9 cellular contexts compared by ENCODE assay signal in genomic region chr3:48560648-48561018, GRCh38. TPM values are rescaled to one million over a fixed set of nuclear protein-coding genes. Genes with fewer than 3 reads are reported as not detected.
DNase-seq lines count a peak whose midpoint lies in the region; ATAC-seq, FAIRE-seq and TF ChIP-seq lines count a peak whose summit lies in the region.
"Had no signal": no experiment of that assay in that cellular context is flagged by ENCODE, and none has a peak within 500 bp of the region (broad histone marks: within the 10 kb centered on the region; RNA-seq: fewer than 3 reads in every experiment).

No MANE protein-coding gene starts in this region.

- H3K4me3 Mint-ChIP-seq in activated CD8-positive, alpha-beta T cell treated with anti-CD3 and anti-CD28 coated beads, Interleukin-2, amount 10 ng/mL, durations not matched to agents 7 days and 5 days = peak overlapping the region; percentile 54
- H3K4me3 Mint-ChIP-seq in activated CD8-positive, alpha-beta T cell treated with anti-CD3 and anti-CD28 coated beads for 36 hours = no peak overlapping the region
- H3K4me3 Mint-ChIP-seq in memory B cell = peak overlapping the region; percentile 59

- RAD21 ChIA-PET in GM12878 (lab: Charles Lee; ENCODE audit: unreplicated experiment) = interaction anchor here (1.1 to 6.8 kb wide), 4 partner anchors 74 to 125 kb away, joined by 3 to 32 read pairs (median 10); partner anchors contain the start of gene SLC26A6

- POLR2A ChIA-PET in activated CD8-positive, alpha-beta T cell treated with anti-CD3 and anti-CD28 coated beads, Interleukin-2, amount 10 ng/mL, durations not matched to agents 7 days and 5 days (lab: Charles Lee) = interaction anchor here (0.6 kb wide), 1 partner anchor 71 kb away, joined by 3 read pairs; no protein-coding TSS in a partner anchor
- POLR2A ChIA-PET in activated CD8-positive, alpha-beta T cell treated with anti-CD3 and anti-CD28 coated beads for 36 hours (lab: Charles Lee) = no interaction called here
- POLR2A ChIA-PET in GM12878 (lab: Charles Lee) = interaction anchor here (1.0 to 7.1 kb wide), 2 partner anchors 91 to 260 kb away, joined by 3 to 91 read pairs; partner anchors contain the start of gene NME6

- peak overlapping the region; percentile 46 for H3K9ac ChIP-seq in GM12878 (ENCODE audit: control insufficient read depth, insufficient read depth, low read length)

- H3K4me1 ChIP-seq in GM12878 (ENCODE audit: control insufficient read depth, insufficient read depth, low read length) (peaks cover 40% of the 10 kb centered on the region), transverse colon (peaks cover 11 to 38% (median 29%) of the 10 kb centered on the region in 4 donors)

- peak overlapping the region; percentile 54; the same call in 1 of the 2 replicates for H3K4me3 ChIP-seq in GM12878
- peak overlapping the region in 3 of 4 donors; percentile 7 to 29 (median 11) for H3K4me3 ChIP-seq in transverse colon

- H3K36me3 ChIP-seq in GM12878 (ENCODE audit: control insufficient read depth in 2 of 2, insufficient read depth in 2 of 2, low read length in 1 of 2) = no peaks in the 10 kb centered on the region
- no peaks in the 10 kb centered on the region for H3K36me3 ChIP-seq in transverse colon

- peaks cover 9% of the 10 kb centered on the region for H3K79me2 ChIP-seq in GM12878 (ENCODE audit: control insufficient read depth, insufficient read depth, low read length)

- in situ Hi-C loops in GM12878 (cut with MboI) (no loop called here), transverse colon (cut with MboI; ENCODE audit: low pct_ligation_motif_present in 1 of 4, low pct_unique_long_range_greater_than_20kb in 1 of 4, low sequenced_read_pairs in 3 of 4) (no loop called here)

- intact Hi-C loops in activated CD8-positive, alpha-beta T cell treated with anti-CD3 and anti-CD28 coated beads for 36 hours (cut with micrococcal nuclease) = no loop called here
- intact Hi-C loops in GM12878 (cut with micrococcal nuclease; ENCODE audit: unreplicated experiment) (no loop called here), transverse colon (cut with DNase I; ENCODE audit: low total_unique reads) (no loop called here)

- H3K27ac ChIP-seq in GM12878 (ENCODE audit: control insufficient read depth, insufficient read depth) = no peak overlapping the region; the same call in 1 of the 2 replicates
- H3K27ac ChIP-seq in transverse colon = peak overlapping the region; percentile 44 to 67 (median 50)

- peaks cover 3% of the 10 kb centered on the region for H3K27me3 Mint-ChIP-seq in activated CD8-positive, alpha-beta T cell treated with anti-CD3 and anti-CD28 coated beads, Interleukin-2, amount 10 ng/mL, durations not matched to agents 7 days and 5 days (ENCODE audit: low read depth)
- no peaks in the 10 kb centered on the region for H3K27me3 Mint-ChIP-seq in activated CD8-positive, alpha-beta T cell treated with anti-CD3 and anti-CD28 coated beads for 36 hours
- H3K27me3 Mint-ChIP-seq in memory B cell = no peaks in the 10 kb centered on the region
- H3K27me3 Mint-ChIP-seq: CD4-positive, alpha-beta T cell had no signal

- no TSS peak for BruUV-seq in GM12878 (replicated peaks; lab: Mats Ljungman, UMichigan)

- H3K4me2 ChIP-seq in GM12878 (ENCODE audit: control insufficient read depth, insufficient read depth) = peak overlapping the region; percentile 52

- TF ChIP-seq EP300 in GM12878 (IDR thresholded peaks at IDR 0.05; ENCODE audit: borderline replicate concordance in 1 of 2, control insufficient read depth in 1 of 2, low read depth in 2 of 2, low read length in 2 of 2) = no peak
- TF ChIP-seq EP300 in transverse colon (IDR thresholded peaks at IDR 0.05; ENCODE audit: low read depth) = no peak

- no peak for DNase-seq in activated CD8-positive, alpha-beta T cell treated with anti-CD3 and anti-CD28 coated beads, Interleukin-2, amount 10 ng/mL, durations not matched to agents 7 days and 5 days
- no peak for DNase-seq in activated CD8-positive, alpha-beta T cell treated with anti-CD3 and anti-CD28 coated beads for 36 hours
- DNase-seq in GM12878 (ENCODE audit: low read depth, low spot score) (no peak), memory B cell (ENCODE audit: low spot score in 2 of 2) (no peak), transverse colon (no peak), foreskin melanocyte (no peak), amniotic stem cell (lab: John Stamatoyannopoulos, UW) (no peak)
- DNase-seq: CD4-positive, alpha-beta T cell had no signal

- WGBS in GM12878 (ENCODE audit: insufficient coverage, insufficient replicate concordance, low lambda C conversion rate, missing lambda C conversion rate) = 11% methylated on average over 5 of the region's 5 CpGs
- WGBS in transverse colon (ENCODE audit: low coverage in 1 of 2), 2 donors = 19 to 25% methylated on average over 3 to 5 of the region's 5 CpGs

- peak overlapping the region; percentile 29 for H2AFZ ChIP-seq in GM12878 (ENCODE audit: control insufficient read depth, low read depth, low read length)

- H3K27ac Mint-ChIP-seq in activated CD8-positive, alpha-beta T cell treated with anti-CD3 and anti-CD28 coated beads, Interleukin-2, amount 10 ng/mL, durations not matched to agents 7 days and 5 days = no peak overlapping the region
- no peak overlapping the region for H3K27ac Mint-ChIP-seq in activated CD8-positive, alpha-beta T cell treated with anti-CD3 and anti-CD28 coated beads for 36 hours
- H3K27ac Mint-ChIP-seq in memory B cell = no peak overlapping the region
- H3K27ac Mint-ChIP-seq: CD4-positive, alpha-beta T cell had no signal

- SMC1A ChIA-PET in GM12878 (lab: Charles Lee; ENCODE audit: uncharacterized antibody, unreplicated experiment) = interaction anchor here (1.6 to 4.9 kb wide), 2 partner anchors 91 to 125 kb away, joined by 3 to 28 read pairs; no protein-coding TSS in a partner anchor

- TF ChIP-seq POLR2A in GM12878 (IDR thresholded peaks at IDR 0.05; ENCODE audit: low read depth, low read length) (no peak), transverse colon (IDR thresholded peaks at IDR 0.05) (no peak)

- no peak for TF ChIP-seq RAD21 in GM12878 (IDR thresholded peaks at IDR 0.05; ENCODE audit: insufficient read depth, low read depth, low read length)

- peaks cover 57% of the 10 kb centered on the region for H3K4me1 Mint-ChIP-seq in activated CD8-positive, alpha-beta T cell treated with anti-CD3 and anti-CD28 coated beads, Interleukin-2, amount 10 ng/mL, durations not matched to agents 7 days and 5 days (ENCODE audit: low read depth)
- peaks cover 34% of the 10 kb centered on the region for H3K4me1 Mint-ChIP-seq in activated CD8-positive, alpha-beta T cell treated with anti-CD3 and anti-CD28 coated beads for 36 hours (ENCODE audit: low read depth)
- H3K4me1 Mint-ChIP-seq in memory B cell = peaks cover 27% of the 10 kb centered on the region

- no peaks in the 10 kb centered on the region for H3K9me3 Mint-ChIP-seq in activated CD8-positive, alpha-beta T cell treated with anti-CD3 and anti-CD28 coated beads, Interleukin-2, amount 10 ng/mL, durations not matched to agents 7 days and 5 days (ENCODE audit: insufficient read depth)
- H3K9me3 Mint-ChIP-seq in activated CD8-positive, alpha-beta T cell treated with anti-CD3 and anti-CD28 coated beads for 36 hours = no peaks in the 10 kb centered on the region
- H3K9me3 Mint-ChIP-seq in memory B cell = no peaks in the 10 kb centered on the region
- H3K9me3 Mint-ChIP-seq: CD4-positive, alpha-beta T cell had no signal

- H3K27me3 ChIP-seq in GM12878 (replicated peaks in 1 of 2; ENCODE audit: control insufficient read depth in 2 of 2, insufficient read depth in 2 of 2, low read length in 1 of 2) (no peaks in the 10 kb centered on the region), transverse colon (no peaks in the 10 kb centered on the region)

- no peak for TF ChIP-seq CTCF in activated CD8-positive, alpha-beta T cell treated with anti-CD3 and anti-CD28 coated beads for 36 hours (IDR thresholded peaks at IDR 0.05)
- TF ChIP-seq CTCF in GM12878 (IDR thresholded peaks at IDR 0.05 in 2 of 3, conservative IDR thresholded peaks at IDR 0.05 in 1 of 3; ENCODE audit: control insufficient read depth in 2 of 3, extremely low read depth in 1 of 3, insufficient read depth in 1 of 3, low read depth in 3 of 3, low read length in 3 of 3) = no peak
- TF ChIP-seq CTCF in transverse colon (IDR thresholded peaks at IDR 0.05) = no peak

- H4K20me1 ChIP-seq in GM12878 (ENCODE audit: control insufficient read depth, insufficient read depth) = no peaks in the 10 kb centered on the region

- no peak for ATAC-seq in activated CD8-positive, alpha-beta T cell treated with anti-CD3 and anti-CD28 coated beads, Interleukin-2, amount 10 ng/mL, durations not matched to agents 7 days and 5 days
- no peak for ATAC-seq in activated CD8-positive, alpha-beta T cell treated with anti-CD3 and anti-CD28 coated beads for 36 hours
- ATAC-seq in GM12878 (no peak), memory B cell (ENCODE audit: low read depth) (no peak), HG03432 (IDR thresholded peaks at IDR 0.05; ENCODE audit: unreplicated experiment) (no peak)

- FAIRE-seq in GM12878 (lab: Jason Lieb, UNC) = no peak

- CTCF ChIA-PET in activated CD8-positive, alpha-beta T cell treated with anti-CD3 and anti-CD28 coated beads, Interleukin-2, amount 10 ng/mL, durations not matched to agents 7 days and 5 days (lab: Charles Lee) = interaction anchor here (2.1 to 15.5 kb wide), 3 partner anchors 12 to 159 kb away, joined by 13 to 179 read pairs (median 36); no protein-coding TSS in a partner anchor
- CTCF ChIA-PET in activated CD8-positive, alpha-beta T cell treated with anti-CD3 and anti-CD28 coated beads for 36 hours (lab: Charles Lee) = interaction anchor here (0.9 to 11.3 kb wide), 6 partner anchors 15 to 160 kb away, joined by 3 to 116 read pairs (median 12); no protein-coding TSS in a partner anchor
- CTCF ChIA-PET in GM12878 (lab: Yijun Ruan, JAX) = interaction anchor here (1.3 to 16.3 kb wide), 5 partner anchors 11 to 160 kb away, joined by 4 to 239 read pairs (median 27); partner anchors contain the start of genes CCDC51, NCKIPSD, SLC26A6 and TMA7

- no peaks in the 10 kb centered on the region for H3K36me3 Mint-ChIP-seq in activated CD8-positive, alpha-beta T cell treated with anti-CD3 and anti-CD28 coated beads, Interleukin-2, amount 10 ng/mL, durations not matched to agents 7 days and 5 days (ENCODE audit: low read depth)
- peaks cover 10% of the 10 kb centered on the region for H3K36me3 Mint-ChIP-seq in activated CD8-positive, alpha-beta T cell treated with anti-CD3 and anti-CD28 coated beads for 36 hours (ENCODE audit: low read depth)
- no peaks in the 10 kb centered on the region for H3K36me3 Mint-ChIP-seq in memory B cell

- H3K9me3 ChIP-seq in GM12878 (replicated peaks; ENCODE audit: control insufficient read depth, insufficient read depth, low read length) = no peaks in the 10 kb centered on the region
- H3K9me3 ChIP-seq in transverse colon = no peaks in the 10 kb centered on the region

RNA-seq across cellular contexts. Expression of gene UCN2, which starts 2.9 kb away (rescaled TPM):
- total RNA-seq in activated CD8-positive, alpha-beta T cell treated with anti-CD3 and anti-CD28 coated beads, Interleukin-2, amount 10 ng/mL, durations not matched to agents 7 days and 5 days = not detected
- total RNA-seq in activated CD8-positive, alpha-beta T cell treated with anti-CD3 and anti-CD28 coated beads for 36 hours = not detected
- 0.44 and 0.66 TPM in 2 replicates for total RNA-seq in GM12878 (2013; cell fraction: nucleolus; rRNA removed)
- total RNA-seq in GM12878 (2014; rRNA removed) (not detected in 2 replicates), GM12878 (2014; rRNA removed; fragmentation: Illumina TruSeq; extraction: Trizol) (not detected in 2 replicates), GM12878 (2021) (not detected in 2 replicates), transverse colon (not detected)
- not detected for polyA plus RNA-seq in GM12878 (2011; ENCODE audit: low read depth)
- polyA plus RNA-seq in GM12878 (2011; rRNA removed) (not detected in 2 replicates), GM12878 (2014; fragmentation: Illumina TruSeq; extraction: Trizol) (not detected in 2 replicates), GM12878 (2014; fragmentation: Nextera tagmentation; extraction: Ambion mirVana) (not detected), GM12878 (2014; rRNA removed) (0.05 TPM in 1 of 2 replicates, not detected in the other), GM12878 (2016; fragmentation: Nextera tagmentation; extraction: Ambion mirVana) (not detected)
- polyA plus RNA-seq in GM12878 (2011; cell fraction: cytosol; rRNA removed) = not detected in 2 replicates
- polyA plus RNA-seq in GM12878 (2011; cell fraction: nucleus; rRNA removed) = 0.18 and 0.39 TPM in 2 replicates
- 0.10 TPM in 1 of 2 replicates, not detected in the other for polyA plus RNA-seq in GM12878 (2012)
- polyA minus RNA-seq in GM12878 (2011; rRNA and poly(A)+ RNA removed) = not detected in 2 replicates
- polyA minus RNA-seq in GM12878 (2011; cell fraction: cytosol; rRNA and poly(A)+ RNA removed) = not detected in 2 replicates
- polyA minus RNA-seq in GM12878 (2011; cell fraction: nucleus; rRNA and poly(A)+ RNA removed) = 0.29 TPM in 1 of 2 replicates, not detected in the other
- total RNA-seq: CD4-positive, alpha-beta T cell had no signal

RNA-seq across cellular contexts. Expression of gene PFKFB4, which starts 4.0 kb away (rescaled TPM):
- total RNA-seq in activated CD8-positive, alpha-beta T cell treated with anti-CD3 and anti-CD28 coated beads, Interleukin-2, amount 10 ng/mL, durations not matched to agents 7 days and 5 days = 10 to 100 TPM; 42.8 to 49.1 TPM
- total RNA-seq in activated CD8-positive, alpha-beta T cell treated with anti-CD3 and anti-CD28 coated beads for 36 hours = 10 to 100 TPM; 90.8 to 94.0 TPM
- 303 and 312 TPM in 2 replicates for total RNA-seq in GM12878 (2013; cell fraction: nucleolus; rRNA removed)
- 8.6 and 10.1 TPM in 2 replicates for total RNA-seq in GM12878 (2014; rRNA removed)
- 5.6 and 6.9 TPM in 2 replicates for total RNA-seq in GM12878 (2014; rRNA removed; fragmentation: Illumina TruSeq; extraction: Trizol)
- total RNA-seq in GM12878 (2021) = 8.0 and 9.8 TPM in 2 replicates
- 39.9 TPM for polyA plus RNA-seq in GM12878 (2011; ENCODE audit: low read depth)
- polyA plus RNA-seq in GM12878 (2011; rRNA removed) = 69.6 and 89.1 TPM in 2 replicates
- polyA plus RNA-seq in GM12878 (2011; cell fraction: cytosol; rRNA removed) = 105 and 120 TPM in 2 replicates
- polyA plus RNA-seq in GM12878 (2011; cell fraction: nucleus; rRNA removed) = 156 and 252 TPM in 2 replicates
- polyA plus RNA-seq in GM12878 (2012) = 61.7 and 92.2 TPM in 2 replicates
- 4.9 and 9.3 TPM in 2 replicates for polyA plus RNA-seq in GM12878 (2014; fragmentation: Illumina TruSeq; extraction: Trizol)
- under 1 TPM; 0.37 to 0.53 TPM for polyA plus RNA-seq in GM12878 (2014; fragmentation: Nextera tagmentation; extraction: Ambion mirVana)
- polyA plus RNA-seq in GM12878 (2014; rRNA removed) = 5.3 and 6.3 TPM in 2 replicates
- polyA plus RNA-seq in GM12878 (2016; fragmentation: Nextera tagmentation; extraction: Ambion mirVana) = 1 to 10 TPM; 1.2 to 2.3 TPM
- polyA minus RNA-seq in GM12878 (2011; rRNA and poly(A)+ RNA removed) = 83.8 and 138 TPM in 2 replicates
- 29.0 and 30.8 TPM in 2 replicates for polyA minus RNA-seq in GM12878 (2011; cell fraction: cytosol; rRNA and poly(A)+ RNA removed)
- 57.4 and 57.9 TPM in 2 replicates for polyA minus RNA-seq in GM12878 (2011; cell fraction: nucleus; rRNA and poly(A)+ RNA removed)
- 1 to 10 TPM in 3 of 4 donors, under 1 TPM in 1; 0.37 to 7.9 (median 6.7) TPM for total RNA-seq in transverse colon

RNA-seq across cellular contexts. Expression of gene COL7A1, which starts 34.5 kb away (rescaled TPM):
- total RNA-seq in activated CD8-positive, alpha-beta T cell treated with anti-CD3 and anti-CD28 coated beads, Interleukin-2, amount 10 ng/mL, durations not matched to agents 7 days and 5 days = 1 to 10 TPM; 1.2 to 1.6 TPM
- total RNA-seq in activated CD8-positive, alpha-beta T cell treated with anti-CD3 and anti-CD28 coated beads for 36 hours = 1 to 10 TPM; 1.6 to 2.2 TPM
- total RNA-seq in GM12878 (2013; cell fraction: nucleolus; rRNA removed) = 11.1 and 12.5 TPM in 2 replicates
- total RNA-seq in GM12878 (2014; rRNA removed) (0.11 and 0.23 TPM in 2 replicates), GM12878 (2014; rRNA removed; fragmentation: Illumina TruSeq; extraction: Trizol) (0.28 and 0.31 TPM in 2 replicates), GM12878 (2021) (0.64 and 1.9 TPM in 2 replicates), transverse colon (10 to 100 TPM in 2 of 4 donors, 1 to 10 TPM in 2; 4.8 to 19.1 (median 12.9) TPM)
- polyA plus RNA-seq in GM12878 (2011; ENCODE audit: low read depth) = 1.5 TPM
- polyA plus RNA-seq in GM12878 (2011; rRNA removed) (0.32 and 1.4 TPM in 2 replicates), GM12878 (2014; fragmentation: Illumina TruSeq; extraction: Trizol) (0.24 TPM in 1 of 2 replicates, not detected in the other), GM12878 (2014; fragmentation: Nextera tagmentation; extraction: Ambion mirVana) (under 1 TPM in 1 of 2 experiments, not detected in 1; 0.24 TPM), GM12878 (2014; rRNA removed) (1.0 and 1.3 TPM in 2 replicates), GM12878 (2016; fragmentation: Nextera tagmentation; extraction: Ambion mirVana) (under 1 TPM; 0.01 to 0.29 TPM)
- polyA plus RNA-seq in GM12878 (2011; cell fraction: cytosol; rRNA removed) = 0.70 and 1.2 TPM in 2 replicates
- polyA plus RNA-seq in GM12878 (2011; cell fraction: nucleus; rRNA removed) = 29.9 and 33.4 TPM in 2 replicates
- polyA plus RNA-seq in GM12878 (2012) = 5.4 and 6.8 TPM in 2 replicates
- 0.41 and 0.44 TPM in 2 replicates for polyA minus RNA-seq in GM12878 (2011; rRNA and poly(A)+ RNA removed)
- polyA minus RNA-seq in GM12878 (2011; cell fraction: cytosol; rRNA and poly(A)+ RNA removed) = 0.67 and 1.5 TPM in 2 replicates
- polyA minus RNA-seq in GM12878 (2011; cell fraction: nucleus; rRNA and poly(A)+ RNA removed) = 2.4 and 3.3 TPM in 2 replicates

RNA-seq across cellular contexts. Expression of gene UQCRC1, which starts 48.8 kb away (rescaled TPM):
- total RNA-seq in activated CD8-positive, alpha-beta T cell treated with anti-CD3 and anti-CD28 coated beads, Interleukin-2, amount 10 ng/mL, durations not matched to agents 7 days and 5 days = 100 to 1,000 TPM; 196 to 202 TPM
- 100 to 1,000 TPM; 240 to 256 TPM for total RNA-seq in activated CD8-positive, alpha-beta T cell treated with anti-CD3 and anti-CD28 coated beads for 36 hours
- total RNA-seq in GM12878 (2013; cell fraction: nucleolus; rRNA removed) = 116 and 131 TPM in 2 replicates
- total RNA-seq in GM12878 (2014; rRNA removed) (220 and 233 TPM in 2 replicates), GM12878 (2014; rRNA removed; fragmentation: Illumina TruSeq; extraction: Trizol) (210 and 214 TPM in 2 replicates), GM12878 (2021) (254 and 259 TPM in 2 replicates), transverse colon (100 to 1,000 TPM; 579 to 974 (median 655) TPM)
- polyA plus RNA-seq in GM12878 (2011; ENCODE audit: low read depth) = 161 TPM
- polyA plus RNA-seq in GM12878 (2011; rRNA removed) (274 and 426 TPM in 2 replicates), GM12878 (2014; fragmentation: Illumina TruSeq; extraction: Trizol) (161 and 223 TPM in 2 replicates), GM12878 (2014; fragmentation: Nextera tagmentation; extraction: Ambion mirVana) (100 to 1,000 TPM; 116 to 188 TPM), GM12878 (2014; rRNA removed) (197 and 221 TPM in 2 replicates), GM12878 (2016; fragmentation: Nextera tagmentation; extraction: Ambion mirVana) (100 to 1,000 TPM; 374 to 394 TPM)
- polyA plus RNA-seq in GM12878 (2011; cell fraction: cytosol; rRNA removed) = 735 and 759 TPM in 2 replicates
- 689 and 765 TPM in 2 replicates for polyA plus RNA-seq in GM12878 (2011; cell fraction: nucleus; rRNA removed)
- polyA plus RNA-seq in GM12878 (2012) = 161 and 177 TPM in 2 replicates
- polyA minus RNA-seq in GM12878 (2011; rRNA and poly(A)+ RNA removed) = 768 and 828 TPM in 2 replicates
- polyA minus RNA-seq in GM12878 (2011; cell fraction: cytosol; rRNA and poly(A)+ RNA removed) = 156 and 188 TPM in 2 replicates
- polyA minus RNA-seq in GM12878 (2011; cell fraction: nucleus; rRNA and poly(A)+ RNA removed) = 135 and 197 TPM in 2 replicates

RNA-seq across cellular contexts. Expression of gene SHISA5, which starts 56.7 kb away (rescaled TPM):
- total RNA-seq in activated CD8-positive, alpha-beta T cell treated with anti-CD3 and anti-CD28 coated beads, Interleukin-2, amount 10 ng/mL, durations not matched to agents 7 days and 5 days = 100 to 1,000 TPM; 195 to 201 TPM
- 10 to 100 TPM; 65.9 to 71.4 TPM for total RNA-seq in activated CD8-positive, alpha-beta T cell treated with anti-CD3 and anti-CD28 coated beads for 36 hours
- 45.3 and 46.8 TPM in 2 replicates for total RNA-seq in GM12878 (2013; cell fraction: nucleolus; rRNA removed)
- total RNA-seq in GM12878 (2014; rRNA removed) (86.6 and 87.9 TPM in 2 replicates), GM12878 (2014; rRNA removed; fragmentation: Illumina TruSeq; extraction: Trizol) (48.7 and 54.5 TPM in 2 replicates), GM12878 (2021) (86.7 and 94.3 TPM in 2 replicates), transverse colon (10 to 100 TPM; 72.9 to 89.4 (median 80.8) TPM)
- polyA plus RNA-seq in GM12878 (2011; ENCODE audit: low read depth) = 46.0 TPM
- polyA plus RNA-seq in GM12878 (2011; rRNA removed) (31.7 and 62.3 TPM in 2 replicates), GM12878 (2014; fragmentation: Illumina TruSeq; extraction: Trizol) (21.8 and 49.5 TPM in 2 replicates), GM12878 (2014; fragmentation: Nextera tagmentation; extraction: Ambion mirVana) (10 to 100 TPM; 17.1 to 18.7 TPM), GM12878 (2014; rRNA removed) (72.3 and 83.0 TPM in 2 replicates), GM12878 (2016; fragmentation: Nextera tagmentation; extraction: Ambion mirVana) (100 to 1,000 TPM; 134 to 148 TPM)
- polyA plus RNA-seq in GM12878 (2011; cell fraction: cytosol; rRNA removed) = 112 and 129 TPM in 2 replicates
- 67.1 and 79.3 TPM in 2 replicates for polyA plus RNA-seq in GM12878 (2011; cell fraction: nucleus; rRNA removed)
- 93.3 and 104 TPM in 2 replicates for polyA plus RNA-seq in GM12878 (2012)
- polyA minus RNA-seq in GM12878 (2011; rRNA and poly(A)+ RNA removed) = 50.4 and 81.4 TPM in 2 replicates
- 42.5 and 42.9 TPM in 2 replicates for polyA minus RNA-seq in GM12878 (2011; cell fraction: cytosol; rRNA and poly(A)+ RNA removed)
- polyA minus RNA-seq in GM12878 (2011; cell fraction: nucleus; rRNA and poly(A)+ RNA removed) = 14.5 and 21.5 TPM in 2 replicates
